40 cellular contexts compared by ENCODE assay signal in the genomic region with DNA sequence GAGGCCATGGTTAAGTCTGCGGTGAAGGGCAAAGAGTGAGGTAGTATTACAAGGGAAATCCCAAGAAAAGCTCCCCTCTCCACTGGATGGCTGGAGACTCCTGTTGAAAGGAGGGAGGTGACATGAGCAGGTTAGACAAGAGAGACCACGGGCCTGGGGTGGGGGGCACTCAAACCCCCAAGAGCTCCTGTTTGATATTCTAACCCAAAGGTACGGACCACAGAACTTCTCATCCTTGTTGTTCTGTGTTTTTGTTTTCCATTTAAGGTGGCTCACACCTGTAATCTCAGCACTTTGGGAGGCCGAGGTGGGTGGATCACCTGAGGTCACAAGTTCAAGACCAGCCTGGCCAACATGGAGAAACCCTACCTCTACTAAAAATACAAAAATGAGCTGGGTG. TPM values are rescaled to one million over a fixed set of nuclear protein-coding genes. Genes with fewer than 3 reads are reported as not detected.
"Had no signal": no experiment of that assay in that cellular context is flagged by ENCODE, and none has a peak within 500 bp of the region (broad histone marks: within the 10 kb centered on the region; RNA-seq: fewer than 3 reads in every experiment).

No MANE protein-coding gene starts in this region.

- H3K36me3 Mint-ChIP-seq: activated CD8-positive, alpha-beta memory T cell treated with anti-CD3 and anti-CD28 coated beads, Interleukin-2, amount 10 ng/mL, durations not matched to agents 7 days and 5 days; activated naive CD4-positive, alpha-beta T cell treated with anti-CD3 and anti-CD28 coated beads, Interleukin-2, amount 50 U/mL, for 24 hours; activated naive CD8-positive, alpha-beta T cell treated with anti-CD3 and anti-CD28 coated beads, Interleukin-2, amount 10 ng/mL, durations not matched to agents 7 days and 5 days had no signal

- H3K9me3 ChIP-seq: body of pancreas, breast epithelium, MG63 had no signal

- H3K27ac ChIP-seq: body of pancreas, breast epithelium, PC-9, RWPE1, VCaP had no signal

- H3K27me3 ChIP-seq: breast epithelium, MG63 had no signal

- ATAC-seq: activated CD8-positive, alpha-beta memory T cell treated with anti-CD3 and anti-CD28 coated beads, Interleukin-2, amount 10 ng/mL, durations not matched to agents 7 days and 5 days; activated T-cell treated with anti-CD3 and anti-CD28 coated beads, Interleukin-2, amount 50 U/mL, for 72 hours; activated T-helper 17 cell treated with anti-CD3 and anti-CD28 coated beads, Interleukin-2, amount 50 U/mL, for 72 hours; body of pancreas had no signal

- H3K27ac Mint-ChIP-seq: activated CD4-positive, alpha-beta memory T cell treated with anti-CD3 and anti-CD28 coated beads, Interleukin-2, amount 10 ng/mL, durations not matched to agents 7 days and 5 days; activated CD8-positive, alpha-beta memory T cell treated with anti-CD3 and anti-CD28 coated beads, Interleukin-2, amount 10 ng/mL, durations not matched to agents 7 days and 5 days; activated naive CD4-positive, alpha-beta T cell treated with anti-CD3 and anti-CD28 coated beads, Interleukin-2, amount 50 U/mL, for 24 hours; activated naive CD8-positive, alpha-beta T cell treated with anti-CD3 and anti-CD28 coated beads, Interleukin-2, amount 10 ng/mL, durations not matched to agents 7 days and 5 days; activated T-cell treated with anti-CD3 and anti-CD28 coated beads, Interleukin-2, amount 50 U/mL, for 72 hours; activated T-helper 17 cell treated with anti-CD3 and anti-CD28 coated beads, Interleukin-2, amount 50 U/mL, for 72 hours had no signal

- H3K4me1 Mint-ChIP-seq: activated CD4-positive, alpha-beta memory T cell treated with anti-CD3 and anti-CD28 coated beads, Interleukin-2, amount 10 ng/mL, durations not matched to agents 7 days and 5 days; activated CD8-positive, alpha-beta memory T cell treated with anti-CD3 and anti-CD28 coated beads, Interleukin-2, amount 10 ng/mL, durations not matched to agents 7 days and 5 days; activated naive CD4-positive, alpha-beta T cell treated with anti-CD3 and anti-CD28 coated beads, Interleukin-2, amount 50 U/mL, for 24 hours; activated naive CD8-positive, alpha-beta T cell treated with anti-CD3 and anti-CD28 coated beads, Interleukin-2, amount 10 ng/mL, durations not matched to agents 7 days and 5 days; activated T-helper 17 cell treated with anti-CD3 and anti-CD28 coated beads, Interleukin-2, amount 50 U/mL, for 72 hours had no signal

- H3K4me3 ChIP-seq: body of pancreas, breast epithelium, MG63, PC-9 had no signal

- H3K4me3 Mint-ChIP-seq: activated CD4-positive, alpha-beta memory T cell treated with anti-CD3 and anti-CD28 coated beads, Interleukin-2, amount 10 ng/mL, durations not matched to agents 7 days and 5 days; activated CD8-positive, alpha-beta memory T cell treated with anti-CD3 and anti-CD28 coated beads, Interleukin-2, amount 10 ng/mL, durations not matched to agents 7 days and 5 days; activated naive CD4-positive, alpha-beta T cell treated with anti-CD3 and anti-CD28 coated beads, Interleukin-2, amount 50 U/mL, for 24 hours; activated naive CD8-positive, alpha-beta T cell treated with anti-CD3 and anti-CD28 coated beads, Interleukin-2, amount 10 ng/mL, durations not matched to agents 7 days and 5 days; activated T-cell treated with anti-CD3 and anti-CD28 coated beads, Interleukin-2, amount 50 U/mL, for 72 hours; activated T-helper 17 cell treated with anti-CD3 and anti-CD28 coated beads, Interleukin-2, amount 50 U/mL, for 72 hours had no signal

- DNase-seq: activated CD4-positive, alpha-beta memory T cell treated with anti-CD3 and anti-CD28 coated beads, Interleukin-2, amount 10 ng/mL, durations not matched to agents 7 days and 5 days; activated CD4-positive, alpha-beta T cell treated with anti-CD3 and anti-CD28 coated beads for 1 hour; activated CD4-positive, alpha-beta T cell treated with anti-CD3 and anti-CD28 coated beads for 48 hours; activated CD4-positive, CD25-positive, alpha-beta regulatory T cell; activated CD8-positive, alpha-beta memory T cell treated with anti-CD3 and anti-CD28 coated beads for 24 hours; activated CD8-positive, alpha-beta memory T cell treated with anti-CD3 and anti-CD28 coated beads, Interleukin-2, amount 10 ng/mL, durations not matched to agents 7 days and 5 days; activated CD8-positive, alpha-beta memory T cell treated with anti-CD3 and anti-CD28 coated beads, Interleukin-2, amount 50 U/mL, for 48 hours; activated gamma-delta T cell; activated naive CD4-positive, alpha-beta T cell treated with Interleukin-2 at 50 U/mL for 16 hours; activated naive CD8-positive, alpha-beta T cell treated with anti-CD3 and anti-CD28 coated beads, Interleukin-2, amount 10 ng/mL, durations not matched to agents 7 days and 5 days; activated T-cell treated with anti-CD3 and anti-CD28 coated beads, Interleukin-2, amount 50 U/mL, for 72 hours; amygdala; body of pancreas; Kasumi-1; KG1; MG63; NCI-H1048; NCI-H1105 treated with DMSO at 0.1 percent for 48 hours; NCI-H1436; NCI-H1694; NCI-H2029 treated with DMSO at 0.1 percent for 48 hours; NCI-H2107; NCI-H2171; NCI-H510A; NCI-H526; NCI-H748 treated with DMSO at 0.1 percent for 48 hours; NK-92 treated with Interleukin-12 subunit alpha and Interleukin-12 subunit beta, amount 100 ng/mL, for 24 hours; SW 1271; T-helper 1 cell; T-helper 2 cell; T-helper 9 cell had no signal

- H3K36me3 ChIP-seq: breast epithelium, MG63 had no signal

- H3K9me3 Mint-ChIP-seq: activated CD4-positive, alpha-beta memory T cell treated with anti-CD3 and anti-CD28 coated beads, Interleukin-2, amount 10 ng/mL, durations not matched to agents 7 days and 5 days; activated naive CD4-positive, alpha-beta T cell treated with anti-CD3 and anti-CD28 coated beads, Interleukin-2, amount 50 U/mL, for 24 hours; activated naive CD8-positive, alpha-beta T cell treated with anti-CD3 and anti-CD28 coated beads, Interleukin-2, amount 10 ng/mL, durations not matched to agents 7 days and 5 days had no signal

RNA-seq across cellular contexts. Expression of gene VSTM4, which starts 11.6 kb away (rescaled TPM):
- total RNA-seq: activated naive CD8-positive, alpha-beta T cell treated with anti-CD3 and anti-CD28 coated beads, Interleukin-2, amount 10 ng/mL, durations not matched to agents 7 days and 5 days; OCI-LY7; PC-9 had no signal

RNA-seq across cellular contexts. Expression of gene FAM170B, which starts 30.1 kb away (rescaled TPM):
- total RNA-seq: activated CD8-positive, alpha-beta memory T cell treated with anti-CD3 and anti-CD28 coated beads, Interleukin-2, amount 10 ng/mL, durations not matched to agents 7 days and 5 days; activated naive CD8-positive, alpha-beta T cell treated with anti-CD3 and anti-CD28 coated beads, Interleukin-2, amount 10 ng/mL, durations not matched to agents 7 days and 5 days; activated T-helper 17 cell treated with anti-CD3 and anti-CD28 coated beads, Interleukin-2, amount 50 U/mL, for 72 hours; astrocyte; body of pancreas; breast epithelium; PC-9; Right ventricle myocardium inferior had no signal
